Comparison of ENCODE assay signal across 27 cellular contexts in genomic region chrX:82466994-82467393, GRCh38.
"Had no signal": no experiment of that assay in that cellular context is flagged by ENCODE, and none has a peak within 500 bp of the region (broad histone marks: within the 10 kb centered on the region; RNA-seq: fewer than 3 reads in every experiment).

No MANE protein-coding gene starts in this region.

- DNase-seq: colonic mucosa; cortex of kidney; dermis blood vessel endothelial cell; dorsolateral prefrontal cortex; effector CD4-positive, alpha-beta T cell; effector CD8-positive, alpha-beta T cell; effector memory CD4-positive, alpha-beta T cell; effector memory CD8-positive, alpha-beta T cell; endodermal cell; erythroblast; esophagus squamous epithelium; foreskin fibroblast; foreskin keratinocyte; foreskin melanocyte; gastrocnemius medialis; glutamatergic neuron; head of caudate nucleus; heart left ventricle; heart right ventricle had no signal

- H3K36me3 ChIP-seq: colonic mucosa, esophagus muscularis mucosa, esophagus squamous epithelium, gastrocnemius medialis, gastroesophageal sphincter, heart left ventricle, heart right ventricle had no signal

- H3K4me3 ChIP-seq: colonic mucosa, coronary artery, dorsolateral prefrontal cortex, esophagus muscularis mucosa, esophagus squamous epithelium, gastrocnemius medialis, gastroesophageal sphincter, heart left ventricle, heart right ventricle had no signal

- H3K4me1 ChIP-seq: colonic mucosa, esophagus muscularis mucosa, esophagus squamous epithelium, foreskin keratinocyte, gastrocnemius medialis, gastroesophageal sphincter, heart left ventricle, heart right ventricle had no signal

- H3K27me3 ChIP-seq: colonic mucosa, esophagus muscularis mucosa, esophagus squamous epithelium, foreskin keratinocyte, gastrocnemius medialis, gastroesophageal sphincter, heart left ventricle, heart right ventricle had no signal

- H3K9me3 ChIP-seq: colonic mucosa, esophagus muscularis mucosa, esophagus squamous epithelium, gastrocnemius medialis, gastroesophageal sphincter, heart left ventricle, heart right ventricle had no signal

- ATAC-seq: effector memory CD8-positive, alpha-beta T cell; esophagus mucosa; foreskin keratinocyte; gastrocnemius medialis; gastroesophageal sphincter; heart left ventricle; heart right ventricle had no signal

- FAIRE-seq: endometrium, endothelial cell of umbilical vein, frontal cortex had no signal

- H3K27ac ChIP-seq: colonic mucosa, coronary artery, dorsolateral prefrontal cortex, epithelial cell of prostate, esophagus muscularis mucosa, esophagus squamous epithelium, foreskin keratinocyte, gastrocnemius medialis, gastroesophageal sphincter, heart left ventricle, heart right ventricle had no signal
